Comparison of ENCODE assay signal across 13 cellular contexts in the genomic region with DNA sequence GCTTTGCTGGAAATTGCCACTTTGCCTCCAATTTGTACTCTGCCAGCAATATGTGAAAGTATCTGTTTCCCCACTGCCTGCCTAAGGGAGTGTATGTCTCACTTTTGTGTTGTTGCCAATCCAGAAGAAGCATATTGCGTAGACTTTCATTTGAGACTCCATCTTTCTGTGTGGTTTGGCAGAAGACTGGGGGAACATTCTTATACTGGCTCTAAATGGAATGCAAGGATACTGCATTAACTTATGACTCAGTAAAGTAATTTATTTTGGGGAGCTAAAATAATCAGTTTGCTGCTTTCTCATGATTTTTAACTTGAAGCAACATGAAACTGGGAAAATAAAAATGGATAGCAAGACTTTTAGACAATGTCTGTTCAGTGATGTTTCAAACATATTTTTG.
DNase-seq lines count a peak whose midpoint lies in the region; ATAC-seq and TF ChIP-seq lines count a peak whose summit lies in the region.
"Had no signal": no experiment of that assay in that cellular context is flagged by ENCODE, and none has a peak within 500 bp of the region (broad histone marks: within the 10 kb centered on the region; RNA-seq: fewer than 3 reads in every experiment).

No MANE protein-coding gene starts in this region.

- peak overlapping the region; percentile 76 for H3K9ac ChIP-seq in SK-N-SH

- TF ChIP-seq EP300 in SK-N-SH (IDR thresholded peaks at IDR 0.05; ENCODE audit: borderline replicate concordance in 1 of 2, low read depth in 1 of 2, low read length in 1 of 2): peak in 1 of 2 experiments; percentile 87; a peak in 2 of 4 replicates

- peak overlapping the region; percentile 66 for H3K4me2 ChIP-seq in SK-N-SH

- peak; percentile 98 for DNase-seq in BJ (ENCODE audit: low read depth)
- no peak for DNase-seq in SK-N-SH
- peak; percentile 99 for DNase-seq in fibroblast of mammary gland (ENCODE audit: low read depth)
- no peak for DNase-seq in gastrocnemius medialis
- DNase-seq in stimulated activated CD4-positive, alpha-beta T cell treated with anti-CD3 and anti-CD28 coated beads, Interleukin-1b, Interleukin-23, amount 100 ng/mL, for 48 hours: no peak
- DNase-seq: activated T-cell treated with anti-CD3 and anti-CD28 coated beads, Interleukin-2, amount 50 U/mL, for 1 hour; dermis blood vessel endothelial cell; DMS153; H9; NCI-H1092 had no signal

- TF ChIP-seq CTCF in BJ (IDR thresholded peaks at IDR 0.05; ENCODE audit: insufficient read depth, low read depth, low read length) (no peak), SK-N-SH (IDR thresholded peaks at IDR 0.05) (no peak), fibroblast of mammary gland (conservative IDR thresholded peaks at IDR 0.05; ENCODE audit: control insufficient read depth, insufficient read depth, low read depth, low read length) (no peak), gastrocnemius medialis (IDR thresholded peaks at IDR 0.05 in 4 of 5, conservative IDR thresholded peaks at IDR 0.05 in 1 of 5) (no peak)

- in situ Hi-C loops in gastrocnemius medialis (cut with MboI; ENCODE audit: low sequenced_read_pairs in 4 of 4): loop anchor here in 2 of 4 donors (10.0 to 25.0 kb wide), 2 partner anchors 159 to 497 kb away; no protein-coding TSS in a partner anchor

- no peaks in the 10 kb centered on the region for H3K9me3 ChIP-seq in SK-N-SH
- no peaks in the 10 kb centered on the region for H3K9me3 ChIP-seq in gastrocnemius medialis

- H3K36me3 ChIP-seq in BJ (ENCODE audit: control insufficient read depth, insufficient read depth, low read length) (no peaks in the 10 kb centered on the region), SK-N-SH (replicated peaks in 1 of 2; ENCODE audit: control insufficient read depth in 1 of 2, insufficient read depth in 2 of 2, low read length in 1 of 2) (no peaks in the 10 kb centered on the region), gastrocnemius medialis (no peaks in the 10 kb centered on the region)

- H3K4me1 ChIP-seq in SK-N-SH (ENCODE audit: control insufficient read depth in 1 of 2, insufficient read depth in 2 of 2, low read depth in 1 of 2, low read length in 1 of 2) (peaks cover 10 to 23% of the 10 kb centered on the region in 2 experiments; a peak in 3 of 4 replicates), gastrocnemius medialis (peaks cover 5 to 12% of the 10 kb centered on the region in 2 donors)

- ATAC-seq in gastrocnemius medialis: peak; percentile 31 to 53
- no peak for ATAC-seq in GM18505 (IDR thresholded peaks at IDR 0.05; ENCODE audit: unreplicated experiment)
- no peak for ATAC-seq in HG02678 (IDR thresholded peaks at IDR 0.05; ENCODE audit: unreplicated experiment)
- no peak for ATAC-seq in HG02623 (IDR thresholded peaks at IDR 0.05; ENCODE audit: unreplicated experiment)

- peak overlapping the region; percentile 87 to 100 for H3K27ac ChIP-seq in SK-N-SH (ENCODE audit: low read depth in 2 of 2, low read length in 1 of 2)
- H3K27ac ChIP-seq in gastrocnemius medialis: peak overlapping the region in 1 of 4 donors; percentile 75

- H3K27me3 ChIP-seq in BJ (ENCODE audit: control insufficient read depth, insufficient read depth, low read length) (no peaks in the 10 kb centered on the region), SK-N-SH (ENCODE audit: insufficient read depth) (no peaks in the 10 kb centered on the region), gastrocnemius medialis (peaks cover 0 to 5% (median 5%) of the 10 kb centered on the region in 3 donors)

- intact Hi-C loops in gastrocnemius medialis (cut with DNase I; ENCODE audit: low total_unique reads): loop anchor here (10.0 kb wide), 1 partner anchor 499 kb away; no protein-coding TSS in a partner anchor

- peaks cover 29% of the 10 kb centered on the region for H3F3A ChIP-seq in SK-N-SH (replicated peaks; ENCODE audit: insufficient read depth)

- no peaks in the 10 kb centered on the region for H4K20me1 ChIP-seq in SK-N-SH (ENCODE audit: insufficient read depth)

- TF ChIP-seq RAD21 in SK-N-SH (IDR thresholded peaks at IDR 0.05; ENCODE audit: low read length): no peak

- POLR2A ChIA-PET in BJ (lab: Charles Lee) (interaction anchor here (1.1 kb wide), 1 partner anchor 12 kb away, joined by 3 read pairs; no protein-coding TSS in a partner anchor), SK-N-SH (lab: Yijun Ruan, JAX) (no interaction called here)

- H3K4me3 ChIP-seq in BJ (ENCODE audit: low read depth, low read length) (no peak overlapping the region), SK-N-SH (ENCODE audit: low read depth in 2 of 2, low read length in 1 of 2) (peak overlapping the region in 1 of 2 experiments; percentile 24; a peak in 1 of 4 replicates), fibroblast of mammary gland (ENCODE audit: control insufficient read depth, low read depth, low read length) (no peak overlapping the region), gastrocnemius medialis (no peak overlapping the region)

- TF ChIP-seq POLR2A in gastrocnemius medialis (IDR thresholded peaks at IDR 0.05) (no peak), GM18505 (IDR thresholded peaks at IDR 0.05; ENCODE audit: borderline replicate concordance, extremely low read depth, insufficient read depth, insufficient read length) (no peak)

- CTCF ChIA-PET in BJ (lab: Yijun Ruan, JAX): interaction anchor here (0.7 to 3.7 kb wide), 11 partner anchors 34 to 499 kb away, joined by 3 to 26 read pairs (median 4); partner anchors contain the start of gene PRDM15
- CTCF ChIA-PET in SK-N-SH (lab: Yijun Ruan, JAX): interaction anchor here (1.2 to 1.9 kb wide), 5 partner anchors 154 to 492 kb away, joined by 3 to 10 read pairs (median 4); no protein-coding TSS in a partner anchor

- no peaks in the 10 kb centered on the region for H3K79me2 ChIP-seq in SK-N-SH (ENCODE audit: insufficient read depth)

- H2AFZ ChIP-seq in SK-N-SH (ENCODE audit: low read depth): no peak overlapping the region

- no peaks in the 10 kb centered on the region for H3K9me2 ChIP-seq in SK-N-SH

- WGBS in SK-N-SH (ENCODE audit: low lambda C conversion rate): 13% methylated on average over 1 of the region's 1 CpG

TF ChIP-seq in SK-N-SH, 30 proteins besides CTCF, POLR2A, EP300 and RAD21 (continues in another document):
- TF ChIP-seq JUND (IDR thresholded peaks at IDR 0.05) (peak; percentile 74), NFIC (IDR thresholded peaks at IDR 0.05; ENCODE audit: borderline replicate concordance) (peak; percentile 90), TCF12 (IDR thresholded peaks at IDR 0.05) (peak; percentile 85), MEF2A (IDR thresholded peaks at IDR 0.05; ENCODE audit: borderline replicate concordance, low read depth) (peak; percentile 59; the same call in 1 of the 2 replicates), FOXM1 (IDR thresholded peaks at IDR 0.05; ENCODE audit: low read depth) (peak; percentile 45; the same call in 1 of the 2 replicates), YY1 (IDR thresholded peaks at IDR 0.05; ENCODE audit: low read depth) (peak; percentile 68; the same call in 1 of the 2 replicates), POLR2AphosphoS5 (IDR thresholded peaks at IDR 0.05; ENCODE audit: low read depth, low read length) (peak; percentile 41; the same call in 1 of the 2 replicates), FOSL2 (IDR thresholded peaks at IDR 0.05; ENCODE audit: borderline replicate concordance, low read depth) (peak; percentile 65; the same call in 1 of the 2 replicates), GABPA (IDR thresholded peaks at IDR 0.05; ENCODE audit: low read depth) (no peak), TEAD4 (IDR thresholded peaks at IDR 0.05; ENCODE audit: borderline replicate concordance, insufficient read depth) (peak; percentile 88), RCOR1 (IDR thresholded peaks at IDR 0.05; ENCODE audit: low read length) (no peak), TAF1 (IDR thresholded peaks at IDR 0.05; ENCODE audit: borderline replicate concordance, low read depth, low read length) (no peak), RXRA (IDR thresholded peaks at IDR 0.05; ENCODE audit: borderline replicate concordance, low read depth) (0 out of 2 replicates have a peak, but pooled peaks have one; percentile 21), USF2 (IDR thresholded peaks at IDR 0.05; ENCODE audit: borderline replicate concordance, low read depth, low read length) (no peak), ELF1 (IDR thresholded peaks at IDR 0.05) (0 out of 2 replicates have a peak, but pooled peaks have one; percentile 6)
- TF ChIP-seq, protein P1, sequence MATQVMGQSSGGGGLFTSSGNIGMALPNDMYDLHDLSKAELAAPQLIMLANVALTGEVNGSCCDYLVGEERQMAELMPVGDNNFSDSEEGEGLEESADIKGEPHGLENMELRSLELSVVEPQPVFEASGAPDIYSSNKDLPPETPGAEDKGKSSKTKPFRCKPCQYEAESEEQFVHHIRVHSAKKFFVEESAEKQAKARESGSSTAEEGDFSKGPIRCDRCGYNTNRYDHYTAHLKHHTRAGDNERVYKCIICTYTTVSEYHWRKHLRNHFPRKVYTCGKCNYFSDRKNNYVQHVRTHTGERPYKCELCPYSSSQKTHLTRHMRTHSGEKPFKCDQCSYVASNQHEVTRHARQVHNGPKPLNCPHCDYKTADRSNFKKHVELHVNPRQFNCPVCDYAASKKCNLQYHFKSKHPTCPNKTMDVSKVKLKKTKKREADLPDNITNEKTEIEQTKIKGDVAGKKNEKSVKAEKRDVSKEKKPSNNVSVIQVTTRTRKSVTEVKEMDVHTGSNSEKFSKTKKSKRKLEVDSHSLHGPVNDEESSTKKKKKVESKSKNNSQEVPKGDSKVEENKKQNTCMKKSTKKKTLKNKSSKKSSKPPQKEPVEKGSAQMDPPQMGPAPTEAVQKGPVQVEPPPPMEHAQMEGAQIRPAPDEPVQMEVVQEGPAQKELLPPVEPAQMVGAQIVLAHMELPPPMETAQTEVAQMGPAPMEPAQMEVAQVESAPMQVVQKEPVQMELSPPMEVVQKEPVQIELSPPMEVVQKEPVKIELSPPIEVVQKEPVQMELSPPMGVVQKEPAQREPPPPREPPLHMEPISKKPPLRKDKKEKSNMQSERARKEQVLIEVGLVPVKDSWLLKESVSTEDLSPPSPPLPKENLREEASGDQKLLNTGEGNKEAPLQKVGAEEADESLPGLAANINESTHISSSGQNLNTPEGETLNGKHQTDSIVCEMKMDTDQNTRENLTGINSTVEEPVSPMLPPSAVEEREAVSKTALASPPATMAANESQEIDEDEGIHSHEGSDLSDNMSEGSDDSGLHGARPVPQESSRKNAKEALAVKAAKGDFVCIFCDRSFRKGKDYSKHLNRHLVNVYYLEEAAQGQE (IDR thresholded peaks at IDR 0.05; ENCODE audit: low read depth, low read length): no peak

Comparison
In these comparisons a context has a peak if more than half of its experiments do, and no peak if none do; other contexts are left out.
1. DNase-seq: peak in BJ (single experiment) and fibroblast of mammary gland (single experiment); none in SK-N-SH (single experiment), gastrocnemius medialis (0 of 2) and stimulated activated CD4-positive, alpha-beta T cell treated with anti-CD3 and anti-CD28 coated beads, Interleukin-1b, Interleukin-23, amount 100 ng/mL, for 48 hours (single experiment).
2. ATAC-seq: peak in gastrocnemius medialis (2 of 2); none in GM18505 (single experiment), HG02678 (single experiment) and HG02623 (single experiment).